In genomic region chr2:197499594-197500502, GRCh38 we compare ENCODE assay signal across 8 cellular contexts. TPM values are rescaled to one million over a fixed set of nuclear protein-coding genes. Genes with fewer than 3 reads are reported as not detected.
DNase-seq lines count a peak whose midpoint lies in the region; ATAC-seq and TF ChIP-seq lines count a peak whose summit lies in the region.

Gene HSPD1, minus strand, starts transcription at chr2:197499840. Its CDS starts 992 bp downstream, at chr2:197498848.
Gene HSPE1, plus strand, starts transcription at chr2:197500379. Its CDS starts 58 bp downstream, at chr2:197500437.

- ATAC-seq in HG02884 (IDR thresholded peaks at IDR 0.05; ENCODE audit: unreplicated experiment) (peak; percentile 78), left cardiac atrium (peak; percentile 94 to 97)

- DNase-seq in GM13977 (ENCODE audit: low spot score): peak; percentile 97
- DNase-seq in NCI-H1694 (lab: John Stamatoyannopoulos, UW): peak; percentile 98
- peak; percentile 96 for DNase-seq in amniotic stem cell (lab: John Stamatoyannopoulos, UW)
- peak; percentile 98 for DNase-seq in left cardiac atrium
- DNase-seq in progenitor cell of endocrine pancreas (ENCODE audit: low spot score, unreplicated experiment): peak; percentile 92
- peak; percentile 99 for DNase-seq in ureter (ENCODE audit: low spot score)

- in situ Hi-C loops in GM13977 (cut with MboI; ENCODE audit: low pct_unique_long_range_greater_than_20kb, low sequenced_read_pairs, unreplicated experiment): no loop called here

- H3K27me3 Mint-ChIP-seq in T-helper 1 cell treated with Interleukin-12 subunit alpha and Interleukin-12 subunit beta and Interleukin-4 antibody, amounts not matched to agents 30 μg/mL and 1 μg/mL, for 36 hours (ENCODE audit: low read depth): no peaks in the 10 kb centered on the region
- no peaks in the 10 kb centered on the region for H3K27me3 Mint-ChIP-seq in progenitor cell of endocrine pancreas

- TF ChIP-seq CTCF in GM13977 (IDR thresholded peaks at IDR 0.05; ENCODE audit: extremely low read depth, insufficient read depth, missing control alignments) (peak; percentile 85), progenitor cell of endocrine pancreas (IDR thresholded peaks at IDR 0.05; ENCODE audit: unreplicated experiment) (no peak)

- intact Hi-C loops in left cardiac atrium (cut with DNase I): loop anchor here (2.0 to 10.0 kb wide), 3 partner anchors 15 to 85 kb away; no protein-coding TSS in a partner anchor

- H3K36me3 Mint-ChIP-seq in T-helper 1 cell treated with Interleukin-12 subunit alpha and Interleukin-12 subunit beta and Interleukin-4 antibody, amounts not matched to agents 30 μg/mL and 1 μg/mL, for 36 hours (ENCODE audit: low read depth): peaks cover 48% of the 10 kb centered on the region
- H3K36me3 Mint-ChIP-seq in progenitor cell of endocrine pancreas (ENCODE audit: insufficient read depth): peaks cover 28% of the 10 kb centered on the region

- peak within 1 kb of the TSS; percentile 98 for H3K27ac Mint-ChIP-seq in T-helper 1 cell treated with Interleukin-12 subunit alpha and Interleukin-12 subunit beta and Interleukin-4 antibody, amounts not matched to agents 30 μg/mL and 1 μg/mL, for 36 hours
- peak within 1 kb of the TSS; percentile 97 for H3K27ac Mint-ChIP-seq in progenitor cell of endocrine pancreas

- peaks cover 51% of the 10 kb centered on the region for H3K4me1 Mint-ChIP-seq in T-helper 1 cell treated with Interleukin-12 subunit alpha and Interleukin-12 subunit beta and Interleukin-4 antibody, amounts not matched to agents 30 μg/mL and 1 μg/mL, for 36 hours (ENCODE audit: low read depth)
- peaks cover 37% of the 10 kb centered on the region for H3K4me1 Mint-ChIP-seq in progenitor cell of endocrine pancreas (ENCODE audit: low read depth)

- peak within 1 kb of the TSS; percentile 92 for H3K4me3 Mint-ChIP-seq in T-helper 1 cell treated with Interleukin-12 subunit alpha and Interleukin-12 subunit beta and Interleukin-4 antibody, amounts not matched to agents 30 μg/mL and 1 μg/mL, for 36 hours
- peak within 1 kb of the TSS; percentile 97 for H3K4me3 Mint-ChIP-seq in progenitor cell of endocrine pancreas (ENCODE audit: low read depth)

- no peaks in the 10 kb centered on the region for H3K9me3 Mint-ChIP-seq in T-helper 1 cell treated with Interleukin-12 subunit alpha and Interleukin-12 subunit beta and Interleukin-4 antibody, amounts not matched to agents 30 μg/mL and 1 μg/mL, for 36 hours
- H3K9me3 Mint-ChIP-seq in progenitor cell of endocrine pancreas (ENCODE audit: low read depth): no peaks in the 10 kb centered on the region

RNA-seq across cellular contexts. Expression of gene HSPD1, which starts in this region (rescaled TPM):
- total RNA-seq in left cardiac atrium (100 to 1,000 TPM; 164 to 166 TPM), progenitor cell of endocrine pancreas (403 and 409 TPM in 2 replicates), ureter (201 TPM)

RNA-seq across cellular contexts. Expression of gene HSPE1, which starts in this region (rescaled TPM):
- 100 to 1,000 TPM; 111 to 117 TPM for total RNA-seq in left cardiac atrium
- total RNA-seq in progenitor cell of endocrine pancreas: 180 and 185 TPM in 2 replicates
- total RNA-seq in ureter: 101 TPM

Comparison
In these comparisons a context has a peak if more than half of its experiments do, and no peak if none do; other contexts are left out.
1. Peak in every context shown above with its lines: DNase-seq and ATAC-seq.